In genomic region chr4:128803783-128804182, GRCh38 we compare ENCODE assay signal across 11 cellular contexts. TPM values are rescaled to one million over a fixed set of nuclear protein-coding genes. Genes with fewer than 3 reads are reported as not detected.
DNase-seq lines count a peak whose midpoint lies in the region; ATAC-seq and TF ChIP-seq lines count a peak whose summit lies in the region.
"Had no signal": no experiment of that assay in that cellular context is flagged by ENCODE, and none has a peak within 500 bp of the region (broad histone marks: within the 10 kb centered on the region; RNA-seq: fewer than 3 reads in every experiment).

No MANE protein-coding gene starts in this region.

- no peak overlapping the region for H3K4me3 Mint-ChIP-seq in activated T-helper 1 cell treated with anti-CD3 and anti-CD28 coated beads, Interleukin-12 subunit alpha, Interleukin-12 subunit beta, Interleukin-2, Interleukin-4 antibody, amounts not matched to agents 30 ng/mL and 10 ng/mL and 1 ng/mL, durations not matched to agents 14 hours and 24 hours and 36 hours
- no peak overlapping the region for H3K4me3 Mint-ChIP-seq in MCF 10A (ENCODE audit: unreplicated experiment)
- H3K4me3 Mint-ChIP-seq: stimulated activated naive CD8-positive, alpha-beta T cell treated with anti-CD3 and anti-CD28 coated beads, Interleukin-15, Interleukin-2, amounts not matched to agents 100 ng/mL and 50 ng/mL, for 24 hours had no signal

- peaks cover 13% of the 10 kb centered on the region for H3K4me1 Mint-ChIP-seq in activated T-helper 1 cell treated with anti-CD3 and anti-CD28 coated beads, Interleukin-12 subunit alpha, Interleukin-12 subunit beta, Interleukin-2, Interleukin-4 antibody, amounts not matched to agents 30 ng/mL and 10 ng/mL and 1 ng/mL, durations not matched to agents 14 hours and 24 hours and 36 hours (ENCODE audit: low read depth)
- H3K4me1 Mint-ChIP-seq in MCF 10A (ENCODE audit: insufficient read depth, unreplicated experiment): no peaks in the 10 kb centered on the region

- no TSS peak for BruUV-seq in MCF 10A (replicated peaks; lab: Mats Ljungman, UMichigan)

- ATAC-seq in GM18511 (IDR thresholded peaks at IDR 0.05; ENCODE audit: unreplicated experiment) (peak; percentile 88), GM21576 (IDR thresholded peaks at IDR 0.05; ENCODE audit: unreplicated experiment) (peak; percentile 53)
- ATAC-seq: gastroesophageal sphincter had no signal

- no peak for DNase-seq in activated T-helper 1 cell treated with anti-CD3 and anti-CD28 coated beads, Interleukin-12 subunit alpha, Interleukin-12 subunit beta, Interleukin-2, Interleukin-4 antibody, amounts not matched to agents 30 ng/mL and 10 ng/mL and 1 ng/mL, durations not matched to agents 14 hours and 24 hours and 36 hours (ENCODE audit: low spot score)
- DNase-seq in stimulated activated CD4-positive, alpha-beta T cell treated with anti-CD3 and anti-CD28 coated beads, Interleukin-15, amount 100 ng/mL, for 24 hours: peak; percentile 36
- no peak for DNase-seq in HUDEP-2 (lab: John Stamatoyannopoulos, UW; ENCODE audit: unreplicated experiment in 76 of 76)
- DNase-seq in A172 (ENCODE audit: low spot score): no peak
- no peak for DNase-seq in MCF 10A (ENCODE audit: unreplicated experiment)
- DNase-seq: NCI-H1436 treated with DMSO at 0.1 percent for 48 hours, occipital lobe had no signal

- TF ChIP-seq CTCF in MCF 10A (IDR thresholded peaks at IDR 0.05; ENCODE audit: unreplicated experiment): no peak

- intact Hi-C loops in activated T-helper 1 cell treated with anti-CD3 and anti-CD28 coated beads, Interleukin-12 subunit alpha, Interleukin-12 subunit beta, Interleukin-2, Interleukin-4 antibody, amounts not matched to agents 30 ng/mL and 10 ng/mL and 1 ng/mL, durations not matched to agents 14 hours and 24 hours and 36 hours (cut with micrococcal nuclease): no loop called here
- intact Hi-C loops in MCF 10A (cut with micrococcal nuclease): no loop called here

- H3K36me3 Mint-ChIP-seq in activated T-helper 1 cell treated with anti-CD3 and anti-CD28 coated beads, Interleukin-12 subunit alpha, Interleukin-12 subunit beta, Interleukin-2, Interleukin-4 antibody, amounts not matched to agents 30 ng/mL and 10 ng/mL and 1 ng/mL, durations not matched to agents 14 hours and 24 hours and 36 hours (ENCODE audit: low read depth): no peaks in the 10 kb centered on the region
- H3K36me3 Mint-ChIP-seq in MCF 10A (ENCODE audit: insufficient read depth, unreplicated experiment): no peaks in the 10 kb centered on the region

- CTCF ChIA-PET in MCF 10A (lab: Yijun Ruan, JAX): interaction anchor here (0.5 to 0.7 kb wide), 4 partner anchors 215 to 612 kb away, joined by 3 to 4 read pairs (median 4); no protein-coding TSS in a partner anchor

- H3K9me3 Mint-ChIP-seq in activated T-helper 1 cell treated with anti-CD3 and anti-CD28 coated beads, Interleukin-12 subunit alpha, Interleukin-12 subunit beta, Interleukin-2, Interleukin-4 antibody, amounts not matched to agents 30 ng/mL and 10 ng/mL and 1 ng/mL, durations not matched to agents 14 hours and 24 hours and 36 hours: no peaks in the 10 kb centered on the region
- H3K9me3 Mint-ChIP-seq in MCF 10A (ENCODE audit: unreplicated experiment): no peaks in the 10 kb centered on the region
- H3K9me3 Mint-ChIP-seq: stimulated activated naive CD8-positive, alpha-beta T cell treated with anti-CD3 and anti-CD28 coated beads, Interleukin-15, Interleukin-2, amounts not matched to agents 100 ng/mL and 50 ng/mL, for 24 hours had no signal

- H3K27ac Mint-ChIP-seq in activated T-helper 1 cell treated with anti-CD3 and anti-CD28 coated beads, Interleukin-12 subunit alpha, Interleukin-12 subunit beta, Interleukin-2, Interleukin-4 antibody, amounts not matched to agents 30 ng/mL and 10 ng/mL and 1 ng/mL, durations not matched to agents 14 hours and 24 hours and 36 hours: peak overlapping the region; percentile 0
- no peak overlapping the region for H3K27ac Mint-ChIP-seq in MCF 10A (ENCODE audit: low read depth, unreplicated experiment)
- H3K27ac Mint-ChIP-seq: stimulated activated naive CD8-positive, alpha-beta T cell treated with anti-CD3 and anti-CD28 coated beads, Interleukin-15, Interleukin-2, amounts not matched to agents 100 ng/mL and 50 ng/mL, for 24 hours had no signal

- POLR2A ChIA-PET in MCF 10A (lab: Yijun Ruan, JAX): no interaction called here

- no peaks in the 10 kb centered on the region for H3K27me3 Mint-ChIP-seq in activated T-helper 1 cell treated with anti-CD3 and anti-CD28 coated beads, Interleukin-12 subunit alpha, Interleukin-12 subunit beta, Interleukin-2, Interleukin-4 antibody, amounts not matched to agents 30 ng/mL and 10 ng/mL and 1 ng/mL, durations not matched to agents 14 hours and 24 hours and 36 hours (ENCODE audit: insufficient read depth)
- H3K27me3 Mint-ChIP-seq in MCF 10A (ENCODE audit: insufficient read depth, unreplicated experiment): no peaks in the 10 kb centered on the region
- H3K27me3 Mint-ChIP-seq: stimulated activated naive CD8-positive, alpha-beta T cell treated with anti-CD3 and anti-CD28 coated beads, Interleukin-15, Interleukin-2, amounts not matched to agents 100 ng/mL and 50 ng/mL, for 24 hours had no signal

RNA-seq across cellular contexts. Expression of gene JADE1, which starts 5.7 kb away (rescaled TPM):
- 38.7 and 42.4 TPM in 2 replicates for total RNA-seq in activated T-helper 1 cell treated with anti-CD3 and anti-CD28 coated beads, Interleukin-12 subunit alpha, Interleukin-12 subunit beta, Interleukin-2, Interleukin-4 antibody, amounts not matched to agents 30 ng/mL and 10 ng/mL and 1 ng/mL, durations not matched to agents 14 hours and 24 hours and 36 hours
- total RNA-seq in A172 (2014; rRNA removed; shearing (Covaris generic)): 16.3 and 17.7 TPM in 2 replicates
- 22.7 and 25.9 TPM in 2 replicates for total RNA-seq in MCF 10A (2022)
